In the genomic region with DNA sequence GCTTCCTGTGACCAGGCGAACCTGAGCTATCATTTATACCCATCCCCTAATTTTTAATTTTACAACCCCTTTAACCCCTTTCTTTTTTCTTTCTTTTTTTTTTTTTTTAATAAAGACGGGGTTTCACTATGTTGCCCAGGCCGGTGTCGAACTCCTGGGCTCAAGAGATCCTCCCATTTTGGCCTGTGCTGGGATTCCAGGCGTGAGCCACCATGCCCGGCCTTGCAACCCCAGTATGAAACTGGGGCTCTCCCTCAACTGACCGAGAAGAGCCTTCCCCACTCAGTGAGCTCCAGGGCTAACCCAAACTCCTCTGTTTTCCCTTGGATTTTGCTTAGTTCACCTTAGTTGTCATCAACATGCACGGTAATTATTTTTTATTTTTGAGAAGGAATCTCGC, we compare ENCODE assay signal across 8 cellular contexts. TPM values are rescaled to one million over a fixed set of nuclear protein-coding genes. Genes with fewer than 3 reads are reported as not detected.
DNase-seq lines count a peak whose midpoint lies in the region; ATAC-seq and TF ChIP-seq lines count a peak whose summit lies in the region.

No MANE protein-coding gene starts in this region.

- peak overlapping the region; percentile 98 for H3K4me3 Mint-ChIP-seq in progenitor cell of endocrine pancreas (ENCODE audit: low read depth)

- peak overlapping the region; percentile 100 for H3K27ac Mint-ChIP-seq in progenitor cell of endocrine pancreas

- POLR2A ChIA-PET in RWPE1 (lab: Yijun Ruan, JAX; ENCODE audit: low non-redundant PET) = no interaction called here

- H3K36me3 ChIP-seq in esophagus (ENCODE audit: control insufficient read depth in 2 of 2, insufficient read depth in 2 of 2, low read length in 1 of 2) = no peaks in the 10 kb centered on the region

- peak overlapping the region; percentile 87 to 89 for H3K4me3 ChIP-seq in esophagus (ENCODE audit: low read depth in 1 of 2, low read length in 2 of 2)

- no peaks in the 10 kb centered on the region for H3K9me3 ChIP-seq in esophagus (ENCODE audit: control insufficient read depth in 2 of 2, insufficient read depth in 1 of 2, low read depth in 1 of 2, low read length in 1 of 2)

- H3K27ac ChIP-seq in RWPE1 (peak overlapping the region; percentile 86), esophagus (ENCODE audit: low read depth in 2 of 2, low read length in 1 of 2) (no peak overlapping the region)

- peaks cover 21% of the 10 kb centered on the region for H3K4me1 Mint-ChIP-seq in progenitor cell of endocrine pancreas (ENCODE audit: low read depth)

- WGBS in esophagus, 2 donors = 30% methylated on average over 9 of the region's 9 CpGs

- no peaks in the 10 kb centered on the region for H3K9me3 Mint-ChIP-seq in progenitor cell of endocrine pancreas (ENCODE audit: low read depth)

- TF ChIP-seq CTCF in RWPE1 (conservative IDR thresholded peaks at IDR 0.05; ENCODE audit: low read depth) (no peak), progenitor cell of endocrine pancreas (IDR thresholded peaks at IDR 0.05; ENCODE audit: unreplicated experiment) (no peak)

- DNase-seq in ELR (ENCODE audit: low read depth) (peak; percentile 38), RWPE1 (ENCODE audit: low spot score) (no peak), progenitor cell of endocrine pancreas (ENCODE audit: low spot score, unreplicated experiment) (no peak), NCI-H2081 (lab: John Stamatoyannopoulos, UW) (no peak), NCI-H146 (lab: John Stamatoyannopoulos, UW) (no peak)

- no peaks in the 10 kb centered on the region for H3K27me3 ChIP-seq in esophagus (ENCODE audit: control insufficient read depth in 1 of 2, insufficient read depth in 2 of 2, low read length in 2 of 2)

- CTCF ChIA-PET in RWPE1 (lab: Yijun Ruan, JAX) = interaction anchor here (0.6 to 2.3 kb wide), 4 partner anchors 16 to 558 kb away, joined by 4 to 18 read pairs (median 7); partner anchors contain the start of gene ATXN3

- ATAC-seq in GM19351 (IDR thresholded peaks at IDR 0.05; ENCODE audit: unreplicated experiment) (no peak), GM21360 (IDR thresholded peaks at IDR 0.05; ENCODE audit: unreplicated experiment) (no peak)

- H3K36me3 Mint-ChIP-seq in progenitor cell of endocrine pancreas (ENCODE audit: insufficient read depth) = peaks cover 12% of the 10 kb centered on the region

- peaks cover 0 to 4% of the 10 kb centered on the region in 2 donors for H3K4me1 ChIP-seq in esophagus (ENCODE audit: control insufficient read depth in 2 of 2, insufficient read depth in 2 of 2, low read length in 1 of 2)

- no peaks in the 10 kb centered on the region for H3K27me3 Mint-ChIP-seq in progenitor cell of endocrine pancreas

RNA-seq across cellular contexts. Expression of gene CPSF2, which starts 1.0 kb away (rescaled TPM):
- 10 to 100 TPM in 1 of 2 donors, 1 to 10 TPM in 1; 5.5 to 12.5 TPM for polyA plus RNA-seq in esophagus
- total RNA-seq in progenitor cell of endocrine pancreas = 73.5 and 76.2 TPM in 2 replicates

RNA-seq across cellular contexts. Expression of gene NDUFB1, which starts 1.3 kb away (rescaled TPM):
- polyA plus RNA-seq in esophagus = 100 to 1,000 TPM; 433 to 754 TPM
- 96.3 and 99.0 TPM in 2 replicates for total RNA-seq in progenitor cell of endocrine pancreas

RNA-seq across cellular contexts. Expression of gene ATXN3, which starts 16.4 kb away (rescaled TPM):
- polyA plus RNA-seq in esophagus = 10 to 100 TPM; 12.0 to 12.7 TPM
- 31.9 and 33.4 TPM in 2 replicates for total RNA-seq in progenitor cell of endocrine pancreas
